1 cellular context compared by ENCODE assay signal in genomic region chrX:71911731-71912050, GRCh38.
TF ChIP-seq lines count a peak whose summit lies in the region.

No MANE protein-coding gene starts in this region.

TF ChIP-seq in WTC11, 78 proteins besides CTCF, POLR2A, EP300 and RAD21 (continued from another document):
- TF ChIP-seq ARID4B (CRISPR knock-in tag; IDR thresholded peaks at IDR 0.05; ENCODE audit: borderline replicate concordance) (no peak), PREB (CRISPR knock-in tag; IDR thresholded peaks at IDR 0.05; ENCODE audit: borderline replicate concordance) (no peak), ZNF425 (CRISPR knock-in tag; conservative IDR thresholded peaks at IDR 0.05) (no peak), ESRRA (CRISPR knock-in tag; IDR thresholded peaks at IDR 0.05; ENCODE audit: borderline replicate concordance) (no peak), NFATC4 (CRISPR knock-in tag; IDR thresholded peaks at IDR 0.05) (no peak)
TF ChIP-seq in WTC11: peak in this region for 0.
